Comparison of ENCODE assay signal across 8 cellular contexts in genomic region chr21:46325073-46325912, GRCh38. TPM values are rescaled to one million over a fixed set of nuclear protein-coding genes. Genes with fewer than 3 reads are reported as not detected.
DNase-seq lines count a peak whose midpoint lies in the region; ATAC-seq and TF ChIP-seq lines count a peak whose summit lies in the region.

No MANE protein-coding gene starts in this region.

- H3K9me3 Mint-ChIP-seq in CD4-positive, alpha-beta memory T cell = peaks cover 0 to 2% (median 0%) of the 10 kb centered on the region in 8 donors
- no peaks in the 10 kb centered on the region for H3K9me3 Mint-ChIP-seq in activated T-cell treated with anti-CD3 and anti-CD28 coated beads, Interleukin-2, amount 50 U/mL, for 72 hours
- H3K9me3 Mint-ChIP-seq in nephron progenitor cell (no peaks in the 10 kb centered on the region), type B pancreatic cell (no peaks in the 10 kb centered on the region)

- POLR2A ChIA-PET in CD4-positive, alpha-beta memory T cell (lab: Charles Lee; ENCODE audit: partially characterized antibody) = interaction anchor here (0.9 to 2.2 kb wide), 4 partner anchors 40 to 311 kb away, joined by 3 to 6 read pairs (median 4); partner anchors contain the start of genes DIP2A and MCM3AP

- TF ChIP-seq CTCF in nephron progenitor cell (IDR thresholded peaks at IDR 0.05) (no peak), type B pancreatic cell (conservative IDR thresholded peaks at IDR 0.05) (peak; percentile 52)

- peak overlapping the region; percentile 81 to 97 (median 86) for H3K4me3 Mint-ChIP-seq in CD4-positive, alpha-beta memory T cell
- peak overlapping the region; percentile 89 to 98 for H3K4me3 Mint-ChIP-seq in activated T-cell treated with anti-CD3 and anti-CD28 coated beads, Interleukin-2, amount 50 U/mL, for 72 hours
- peak overlapping the region; percentile 81 for H3K4me3 Mint-ChIP-seq in nephron progenitor cell
- peak overlapping the region; percentile 95 for H3K4me3 Mint-ChIP-seq in type B pancreatic cell

- peaks cover 15 to 44% (median 28%) of the 10 kb centered on the region in 4 donors for H3K4me1 Mint-ChIP-seq in CD4-positive, alpha-beta memory T cell
- peaks cover 38% of the 10 kb centered on the region for H3K4me1 Mint-ChIP-seq in activated T-cell treated with anti-CD3 and anti-CD28 coated beads, Interleukin-2, amount 50 U/mL, for 72 hours (ENCODE audit: low read depth)
- H3K4me1 Mint-ChIP-seq in nephron progenitor cell (peaks cover 43% of the 10 kb centered on the region), type B pancreatic cell (ENCODE audit: unreplicated experiment) (peaks cover 25% of the 10 kb centered on the region)

- H3K9me3 ChIP-seq in CD4-positive, alpha-beta memory T cell (ENCODE audit: control insufficient read depth in 1 of 2, low read length in 2 of 2) = no peaks in the 10 kb centered on the region
- H3K9me3 ChIP-seq in HAP-1 = no peaks in the 10 kb centered on the region

- peaks cover 9 to 23% of the 10 kb centered on the region in 2 donors for H3K36me3 Mint-ChIP-seq in CD4-positive, alpha-beta memory T cell
- peaks cover 9 to 40% of the 10 kb centered on the region in 2 donors for H3K36me3 Mint-ChIP-seq in activated T-cell treated with anti-CD3 and anti-CD28 coated beads, Interleukin-2, amount 50 U/mL, for 72 hours (ENCODE audit: insufficient read depth in 2 of 2)
- H3K36me3 Mint-ChIP-seq in nephron progenitor cell (ENCODE audit: low read depth) (peaks cover 42% of the 10 kb centered on the region), type B pancreatic cell (peaks cover 23% of the 10 kb centered on the region)

- no peaks in the 10 kb centered on the region for H3K36me3 ChIP-seq in CD4-positive, alpha-beta memory T cell (ENCODE audit: insufficient read depth, low read length)
- H3K36me3 ChIP-seq in HAP-1 (replicated peaks) = peaks cover 52% of the 10 kb centered on the region

- in situ Hi-C loops in HAP-1 (cut with MboI; ENCODE audit: low sequenced_read_pairs) = no loop called here

- peaks cover 28% of the 10 kb centered on the region for H3K4me1 ChIP-seq in CD4-positive, alpha-beta memory T cell (ENCODE audit: insufficient read depth, low read length)
- H3K4me1 ChIP-seq in HAP-1 = peaks cover 4% of the 10 kb centered on the region

- peak overlapping the region; percentile 69 for H3K27ac ChIP-seq in CD4-positive, alpha-beta memory T cell (ENCODE audit: low read depth, low read length)

- no peaks in the 10 kb centered on the region for H3K27me3 Mint-ChIP-seq in CD4-positive, alpha-beta memory T cell
- no peaks in the 10 kb centered on the region for H3K27me3 Mint-ChIP-seq in activated T-cell treated with anti-CD3 and anti-CD28 coated beads, Interleukin-2, amount 50 U/mL, for 72 hours (ENCODE audit: low read depth)
- H3K27me3 Mint-ChIP-seq in nephron progenitor cell (ENCODE audit: low read depth, poor library complexity) (no peaks in the 10 kb centered on the region), type B pancreatic cell (no peaks in the 10 kb centered on the region)

- CTCF ChIA-PET in CD4-positive, alpha-beta memory T cell (lab: Charles Lee; ENCODE audit: partially characterized antibody) = interaction anchor here (1.0 to 1.3 kb wide), 3 partner anchors 40 to 182 kb away, joined by 3 to 11 read pairs (median 4); partner anchors contain the start of genes MCM3AP and YBEY

- intact Hi-C loops in CD4-positive, alpha-beta memory T cell (cut with micrococcal nuclease) = loop anchor here (10.0 kb wide), 1 partner anchor 350 kb away; no protein-coding TSS in a partner anchor

- peak overlapping the region; percentile 71 to 91 (median 89) for H3K27ac Mint-ChIP-seq in CD4-positive, alpha-beta memory T cell
- H3K27ac Mint-ChIP-seq in activated T-cell treated with anti-CD3 and anti-CD28 coated beads, Interleukin-2, amount 50 U/mL, for 72 hours = peak overlapping the region; percentile 41
- H3K27ac Mint-ChIP-seq in nephron progenitor cell = peak overlapping the region; percentile 44
- H3K27ac Mint-ChIP-seq in type B pancreatic cell = peak overlapping the region; percentile 91

- DNase-seq in CD4-positive, alpha-beta memory T cell = peak in 1 of 5 donors; percentile 56
- peak; percentile 36 to 75 for DNase-seq in HAP-1 (ENCODE audit: low spot score in 2 of 2)
- peak; percentile 2 for DNase-seq in NCI-H774 (lab: John Stamatoyannopoulos, UW)
- peak; percentile 54 to 57 for DNase-seq in activated T-cell treated with anti-CD3 and anti-CD28 coated beads, Interleukin-2, amount 50 U/mL, for 72 hours
- DNase-seq in fibroblast of peridontal ligament (ENCODE audit: extremely low read depth) = peak; percentile 17
- peak; percentile 63 for DNase-seq in nephron progenitor cell
- DNase-seq in type B pancreatic cell (ENCODE audit: extremely low spot score, unreplicated experiment) = peak; percentile 74

- no peaks in the 10 kb centered on the region for H3K27me3 ChIP-seq in CD4-positive, alpha-beta memory T cell (ENCODE audit: insufficient read depth, low read length)
- no peaks in the 10 kb centered on the region for H3K27me3 ChIP-seq in HAP-1 (ENCODE audit: low read depth)

- H3K4me3 ChIP-seq in CD4-positive, alpha-beta memory T cell (ENCODE audit: low read length in 2 of 2) = peak overlapping the region; percentile 73 to 93
- H3K4me3 ChIP-seq in HAP-1 = peak overlapping the region; percentile 100

- ATAC-seq in activated T-cell treated with anti-CD3 and anti-CD28 coated beads, Interleukin-2, amount 50 U/mL, for 72 hours (replicated peaks in 1 of 2) = peak in 1 of 2 donors; percentile 16
- no peak for ATAC-seq in GM18511 (IDR thresholded peaks at IDR 0.05; ENCODE audit: unreplicated experiment)

RNA-seq across cellular contexts. Expression of gene PCNT, which starts 1.3 kb away (rescaled TPM):
- total RNA-seq in CD4-positive, alpha-beta memory T cell = 10 to 100 TPM; 46.9 to 52.1 TPM
- polyA plus RNA-seq in CD4-positive, alpha-beta memory T cell = 10 to 100 TPM in 1 of 2 donors, 1 to 10 TPM in 1; 2.0 to 25.2 TPM
- 10 to 100 TPM; 69.6 to 83.5 TPM for total RNA-seq in activated T-cell treated with anti-CD3 and anti-CD28 coated beads, Interleukin-2, amount 50 U/mL, for 72 hours
- total RNA-seq in type B pancreatic cell (ENCODE audit: low replicate concordance) = 30.8 and 50.3 TPM in 2 replicates

RNA-seq across cellular contexts. Expression of gene C21orf58, which starts 1.6 kb away (rescaled TPM):
- total RNA-seq in CD4-positive, alpha-beta memory T cell = 1 to 10 TPM; 8.2 to 9.4 TPM
- 1 to 10 TPM in 1 of 2 donors, under 1 TPM in 1; 0.35 to 1.1 TPM for polyA plus RNA-seq in CD4-positive, alpha-beta memory T cell
- 10 to 100 TPM; 37.5 to 39.8 TPM for total RNA-seq in activated T-cell treated with anti-CD3 and anti-CD28 coated beads, Interleukin-2, amount 50 U/mL, for 72 hours
- total RNA-seq in type B pancreatic cell (ENCODE audit: low replicate concordance) = 14.0 and 36.6 TPM in 2 replicates

RNA-seq across cellular contexts. Expression of gene YBEY, which starts 39.2 kb away (rescaled TPM):
- total RNA-seq in CD4-positive, alpha-beta memory T cell = 10 to 100 TPM; 11.5 to 14.7 TPM
- polyA plus RNA-seq in CD4-positive, alpha-beta memory T cell = 10 to 100 TPM; 15.5 to 18.9 TPM
- 10 to 100 TPM; 22.3 to 25.7 TPM for total RNA-seq in activated T-cell treated with anti-CD3 and anti-CD28 coated beads, Interleukin-2, amount 50 U/mL, for 72 hours
- total RNA-seq in type B pancreatic cell (ENCODE audit: low replicate concordance) = 17.9 and 20.0 TPM in 2 replicates

RNA-seq across cellular contexts. Expression of gene MCM3AP, which starts 39.9 kb away (rescaled TPM):
- 100 to 1,000 TPM; 155 to 168 TPM for total RNA-seq in CD4-positive, alpha-beta memory T cell
- 10 to 100 TPM; 14.9 to 45.6 TPM for polyA plus RNA-seq in CD4-positive, alpha-beta memory T cell
- 100 to 1,000 TPM; 120 to 121 TPM for total RNA-seq in activated T-cell treated with anti-CD3 and anti-CD28 coated beads, Interleukin-2, amount 50 U/mL, for 72 hours
- 89.9 and 120 TPM in 2 replicates for total RNA-seq in type B pancreatic cell (ENCODE audit: low replicate concordance)

Comparison
In these comparisons a context has a peak if more than half of its experiments do, and no peak if none do; other contexts are left out.
1. H3K27ac Mint-ChIP-seq: peak in every context shown above with its lines; median percentile 91 in type B pancreatic cell; 89 in CD4-positive, alpha-beta memory T cell; 44 in nephron progenitor cell; 41 in activated T-cell treated with anti-CD3 and anti-CD28 coated beads, Interleukin-2, amount 50 U/mL, for 72 hours.